Comparison of ENCODE assay signal across 18 cellular contexts in genomic region chr1:228494970-228495853, GRCh38. TPM values are rescaled to one million over a fixed set of nuclear protein-coding genes. Genes with fewer than 3 reads are reported as not detected.
DNase-seq lines count a peak whose midpoint lies in the region; ATAC-seq, FAIRE-seq and TF ChIP-seq lines count a peak whose summit lies in the region.
"Had no signal": no experiment of that assay in that cellular context is flagged by ENCODE, and none has a peak within 500 bp of the region (broad histone marks: within the 10 kb centered on the region; RNA-seq: fewer than 3 reads in every experiment).

No MANE protein-coding gene starts in this region.

- TF ChIP-seq EP300 in K562 (IDR thresholded peaks at IDR 0.05; ENCODE audit: low read length): no peak

- H3K9me1 ChIP-seq in K562 (ENCODE audit: control insufficient read depth, insufficient read depth, low read length): no peaks in the 10 kb centered on the region

- ATAC-seq in K562: peak; percentile 20
- ATAC-seq: CD8-positive, alpha-beta T cell; PC-3 had no signal

- H3K9me3 ChIP-seq in K562 (replicated peaks; ENCODE audit: control insufficient read depth, insufficient read depth, low read depth, low read length): no peaks in the 10 kb centered on the region

- DNase-seq in activated effector memory CD4-positive, alpha-beta T cell treated with anti-CD3 and anti-CD28 coated beads, Interleukin-2, amount 50 U/mL, for 16 hours: peak; percentile 31
- no peak for DNase-seq in activated effector memory CD4-positive, alpha-beta T cell treated with Interleukin-2 at 50 U/mL for 16 hours
- DNase-seq in HEK293T (ENCODE audit: extremely low spot score) (no peak), K562 (ENCODE audit: extremely low read depth in 1 of 4, low spot score in 3 of 4) (no peak), neural crest cell (ENCODE audit: low read depth, low spot score) (no peak), NCI-H2081 (lab: John Stamatoyannopoulos, UW) (no peak), GM19240 (ENCODE audit: insufficient read length, low spot score) (no peak), activated T-cell treated with anti-CD3 and anti-CD28 coated beads for 4 hours (no peak)
- DNase-seq: CD8-positive, alpha-beta T cell; GM23248; KBM-7; MV-4-11; NCI-H1417; NCI-H187 treated with DMSO at 0.1 percent for 48 hours; NCI-H2171; NCI-H446 treated with DMSO at 0.1 percent for 48 hours; NCI-H774; PC-3 had no signal

- H3K27me3 Mint-ChIP-seq in neural crest cell (ENCODE audit: low read depth): no peaks in the 10 kb centered on the region

- no peaks in the 10 kb centered on the region for H3K9me3 Mint-ChIP-seq in neural crest cell
- H3K9me3 Mint-ChIP-seq: CD8-positive, alpha-beta T cell had no signal

- CTCF ChIA-PET in HEK293T (lab: Yijun Ruan, JAX) (no interaction called here), K562 (lab: Yijun Ruan, JAX; ENCODE audit: low intra/inter-chr PET ratio) (no interaction called here)

- no peaks in the 10 kb centered on the region for H3K27me3 ChIP-seq in K562 (ENCODE audit: control insufficient read depth in 2 of 2, insufficient read depth in 2 of 2, low read length in 2 of 2)

- TF ChIP-seq POLR2A in K562 (conservative IDR thresholded peaks at IDR 0.05): peak; percentile 34; the same call in 1 of the 2 replicates

- H3K27ac Mint-ChIP-seq in neural crest cell (ENCODE audit: unreplicated experiment): peak overlapping the region; percentile 48
- H3K27ac Mint-ChIP-seq: CD8-positive, alpha-beta T cell had no signal

- peaks cover 14% of the 10 kb centered on the region for H3K36me3 Mint-ChIP-seq in neural crest cell (ENCODE audit: low read depth)

- H3K4me3 ChIP-seq in K562: no peak overlapping the region
- H3K4me3 ChIP-seq: GM23248 had no signal

- WGBS in K562 (ENCODE audit: insufficient coverage, low coverage, missing lambda C conversion rate): 86% methylated on average over 15 of the region's 15 CpGs

- H3K4me3 Mint-ChIP-seq in neural crest cell: no peak overlapping the region
- H3K4me3 Mint-ChIP-seq: CD8-positive, alpha-beta T cell had no signal

- no peak overlapping the region for H2AFZ ChIP-seq in K562 (ENCODE audit: low read depth, low read length)
- H2AFZ ChIP-seq: GM23248 had no signal

- POLR2A ChIA-PET in HEK293T (lab: Yijun Ruan, JAX) (no interaction called here), K562 (lab: Yijun Ruan, JAX) (interaction anchor here (0.9 to 1.3 kb wide), 2 partner anchors 9 to 13 kb away, joined by 4 to 5 read pairs; no protein-coding TSS in a partner anchor)

- H3K9ac ChIP-seq in K562 (ENCODE audit: insufficient read depth in 1 of 2, low read depth in 2 of 2, low read length in 2 of 2): no peak overlapping the region
- H3K9ac ChIP-seq: GM23248 had no signal

- 0 out of 3 replicates have a peak, but pooled peaks cover 2% of the 10 kb centered on the region for H3K79me2 ChIP-seq in K562 (ENCODE audit: control insufficient read depth, insufficient read depth, low read length)

- TF ChIP-seq CTCF in K562 (IDR thresholded peaks at IDR 0.05 in 2 of 3, conservative IDR thresholded peaks at IDR 0.05 in 1 of 3; ENCODE audit: insufficient read depth in 2 of 3, low read depth in 1 of 3, low read length in 3 of 3) (no peak), neural crest cell (conservative IDR thresholded peaks at IDR 0.05) (no peak)

- H3K4me2 ChIP-seq in K562 (ENCODE audit: insufficient read depth, low read length): no peak overlapping the region

- H4K20me1 ChIP-seq in K562 (replicated peaks; ENCODE audit: control insufficient read depth, insufficient read depth, low read length): no peaks in the 10 kb centered on the region

- BruUV-seq in K562 (replicated peaks; lab: Mats Ljungman, UMichigan): no TSS peak

- intact Hi-C loops in K562 (cut with micrococcal nuclease): no loop called here

- FAIRE-seq in K562 (lab: Jason Lieb, UNC): no peak

- H3K4me1 Mint-ChIP-seq in neural crest cell: peaks cover 7% of the 10 kb centered on the region

- H3K4me1 ChIP-seq in K562 (replicated peaks in 1 of 2; ENCODE audit: control insufficient read depth in 2 of 2, insufficient read depth in 2 of 2, low read length in 2 of 2): peaks cover 8 to 15% of the 10 kb centered on the region in 2 experiments; a peak in 4 of 5 replicates

- in situ Hi-C loops in K562 (cut with MboI): no loop called here

- TF ChIP-seq RAD21 in K562 (CRISPR knock-in tag; conservative IDR thresholded peaks at IDR 0.05 in 1 of 2, IDR thresholded peaks at IDR 0.05 in 1 of 2): no peak

- H3K27ac ChIP-seq in K562 (ENCODE audit: extremely low read depth, low read depth, low read length): no peak overlapping the region
- H3K27ac ChIP-seq: GM23248 had no signal

- H3K36me3 ChIP-seq in K562 (ENCODE audit: control insufficient read depth, insufficient read depth, low read length): peaks cover 42% of the 10 kb centered on the region; the same call in 2 of the 3 replicates

TF ChIP-seq in HEK293T, 16 proteins besides CTCF, POLR2A, EP300 and RAD21:
- TF ChIP-seq PKNOX1 (IDR thresholded peaks at IDR 0.05) (peak; percentile 72), ZNF384 (IDR thresholded peaks at IDR 0.05) (no peak)
TF ChIP-seq in HEK293T: peak in this region for 1.

RNA-seq across cellular contexts. Expression of gene RNF187, which starts 8.0 kb away (rescaled TPM):
- 15.0 and 31.2 TPM in 2 replicates for total RNA-seq in K562 (2011; cell fraction: chromatin; rRNA removed; ENCODE audit: low replicate concordance)
- total RNA-seq in K562 (2011; cell fraction: nucleolus; rRNA removed): 24.3 and 25.7 TPM in 2 replicates
- 24.3 and 28.9 TPM in 2 replicates for total RNA-seq in K562 (2011; cell fraction: nucleoplasm; rRNA removed)
- total RNA-seq in K562 (2014; rRNA removed) (44.1 and 53.7 TPM in 2 replicates), K562 (2014; rRNA removed; fragmentation: Illumina TruSeq; extraction: Trizol) (32.0 and 40.3 TPM in 2 replicates), K562 (2015; rRNA removed; fragmentation: Illumina TruSeq; extraction: Trizol) (36.8 and 38.1 TPM in 2 replicates), K562 (2021) (114 and 119 TPM in 2 replicates), neural crest cell (117 and 129 TPM in 2 replicates)
- polyA plus RNA-seq in K562 (2011; rRNA removed) (45.6 and 52.7 TPM in 2 replicates), K562 (2014; fragmentation: Illumina TruSeq; extraction: Trizol) (53.9 and 60.8 TPM in 2 replicates), K562 (2014; fragmentation: Nextera tagmentation; extraction: Ambion mirVana) (1 to 10 TPM; 2.3 to 3.2 TPM), K562 (2014; rRNA removed) (41.9 and 42.2 TPM in 2 replicates)
- polyA plus RNA-seq in K562 (2011; cell fraction: cytosol; rRNA removed): 69.5 and 81.8 TPM in 2 replicates
- 23.0 and 28.0 TPM in 2 replicates for polyA plus RNA-seq in K562 (2011; cell fraction: nucleus; rRNA removed)
- 80.6 and 187 TPM in 2 replicates for polyA plus RNA-seq in K562 (2012)
- 42.6 and 50.7 TPM in 2 replicates for polyA minus RNA-seq in K562 (2011; rRNA and poly(A)+ RNA removed)
- polyA minus RNA-seq in K562 (2011; cell fraction: cytosol; rRNA and poly(A)+ RNA removed): 44.9 and 65.3 TPM in 2 replicates
- polyA minus RNA-seq in K562 (2011; cell fraction: nucleus; rRNA and poly(A)+ RNA removed): 7.5 and 16.1 TPM in 2 replicates
